16 cellular contexts compared by ENCODE assay signal in genomic region chr22:45905326-45905923, GRCh38.
DNase-seq lines count a peak whose midpoint lies in the region.
"Had no signal": no experiment of that assay in that cellular context is flagged by ENCODE, and none has a peak within 500 bp of the region (broad histone marks: within the 10 kb centered on the region; RNA-seq: fewer than 3 reads in every experiment).

No MANE protein-coding gene starts in this region.

- H3K9me3 ChIP-seq in GM23248 (ENCODE audit: low read depth): no peaks in the 10 kb centered on the region
- no peaks in the 10 kb centered on the region for H3K9me3 ChIP-seq in ectodermal cell (ENCODE audit: control insufficient read depth, low read length)
- H3K9me3 ChIP-seq in neuronal stem cell (replicated peaks in 1 of 2; ENCODE audit: control insufficient read depth in 2 of 2, insufficient read depth in 1 of 2, low read depth in 1 of 2, low read length in 2 of 2): no peaks in the 10 kb centered on the region
- H3K9me3 ChIP-seq: BE2C had no signal

- H3K4me3 ChIP-seq in GM23248: peak overlapping the region; percentile 47; the same call in 1 of the 2 replicates
- no peak overlapping the region for H3K4me3 ChIP-seq in ectodermal cell (ENCODE audit: insufficient read depth, low read depth, low read length)
- H3K4me3 ChIP-seq in neuronal stem cell (ENCODE audit: low read length in 2 of 2): no peak overlapping the region

- peak overlapping the region; percentile 51 for H3K4me2 ChIP-seq in GM23248 (ENCODE audit: unreplicated experiment)
- no peak overlapping the region for H3K4me2 ChIP-seq in neuronal stem cell (ENCODE audit: insufficient read depth, low read length, poor library complexity, severe bottlenecking)

- in situ Hi-C loops in GM23248 (cut with MboI) (no loop called here), KBM-7 (cut with MboI; ENCODE audit: low pct_unique_long_range_greater_than_20kb, low sequenced_read_pairs) (no loop called here)

- WGBS in GM23248 (ENCODE audit: low coverage in 1 of 2, low lambda C conversion rate in 2 of 2, missing lambda C conversion rate in 2 of 2), 2 experiments: 76 to 81% methylated on average over 26 to 27 of the region's 27 CpGs
- 51 to 61% methylated on average over 27 of the region's 27 CpGs for WGBS in ectodermal cell, 2 experiments
- WGBS in neuronal stem cell (ENCODE audit: extremely low coverage in 2 of 2, insufficient read length in 2 of 2, insufficient replicate concordance in 1 of 2), 2 donors: no CpG with 5 or more reads among the region's 27 CpGs

- no peak for DNase-seq in GM23248
- peak; percentile 2 for DNase-seq in NCI-H146 treated with DMSO at 0.1 percent for 48 hours (lab: John Stamatoyannopoulos, UW; ENCODE audit: unreplicated experiment)
- peak; percentile 92 for DNase-seq in neuronal stem cell (ENCODE audit: low spot score)
- DNase-seq in cortex of kidney (lab: John Stamatoyannopoulos, UW): no peak
- no peak for DNase-seq in DMS 273 (lab: John Stamatoyannopoulos, UW; ENCODE audit: unreplicated experiment)
- DNase-seq in nucleus accumbens (lab: John Stamatoyannopoulos, UW): no peak
- no peak for DNase-seq in KBM-7
- DNase-seq: BE2C; CD8-positive, alpha-beta T cell; DMS 273 treated with DMSO at 0.1 percent for 48 hours; NCI-H1092 treated with DMSO at 0.1 percent for 48 hours; NCI-H1930; NCI-H2171; NK-92 treated with Interleukin-12 subunit alpha and Interleukin-12 subunit beta, amount 100 ng/mL, for 24 hours; OCI-M1 had no signal

- no peaks in the 10 kb centered on the region for H3K9me2 ChIP-seq in GM23248 (ENCODE audit: insufficient read depth)

- no peaks in the 10 kb centered on the region for H4K20me1 ChIP-seq in GM23248 (ENCODE audit: insufficient read depth)

- peak overlapping the region; percentile 89 for H3K14ac ChIP-seq in neuronal stem cell (ENCODE audit: low read length)

- H4K91ac ChIP-seq in neuronal stem cell (ENCODE audit: low read depth, low read length, poor library complexity): no peak overlapping the region

- H3K36me3 ChIP-seq in GM23248 (ENCODE audit: low read depth) (no peaks in the 10 kb centered on the region), ectodermal cell (ENCODE audit: control insufficient read depth, insufficient read depth, low read length) (no peaks in the 10 kb centered on the region), neuronal stem cell (replicated peaks in 1 of 2; ENCODE audit: control insufficient read depth in 2 of 2, insufficient read depth in 2 of 2, low read length in 2 of 2) (no peaks in the 10 kb centered on the region)
- H3K36me3 ChIP-seq: BE2C had no signal

- H3K27me3 ChIP-seq in GM23248 (replicated peaks; ENCODE audit: insufficient read depth) (no peaks in the 10 kb centered on the region), ectodermal cell (ENCODE audit: control insufficient read depth, insufficient read depth, low read length, poor library complexity, severe bottlenecking) (no peaks in the 10 kb centered on the region), neuronal stem cell (ENCODE audit: control insufficient read depth in 3 of 3, insufficient read depth in 3 of 3, low read depth in 1 of 3, low read length in 3 of 3) (peaks cover 0 to 46% (median 0%) of the 10 kb centered on the region in 3 experiments)
- H3K27me3 ChIP-seq: BE2C had no signal

- H2BK5ac ChIP-seq in neuronal stem cell (ENCODE audit: low read length): peak overlapping the region; percentile 100

- H2BK120ac ChIP-seq in neuronal stem cell (ENCODE audit: low read depth, low read length): peak overlapping the region; percentile 65

- H3K4me1 ChIP-seq in GM23248 (ENCODE audit: insufficient read depth): no peaks in the 10 kb centered on the region
- H3K4me1 ChIP-seq in ectodermal cell (ENCODE audit: control insufficient read depth, insufficient read depth, low read length): peaks cover 36% of the 10 kb centered on the region
- peaks cover 24 to 47% of the 10 kb centered on the region in 2 donors for H3K4me1 ChIP-seq in neuronal stem cell (ENCODE audit: control insufficient read depth in 2 of 2, insufficient read depth in 1 of 2, low read depth in 1 of 2, low read length in 2 of 2)
- H3K4me1 ChIP-seq: BE2C had no signal

- H2BK15ac ChIP-seq in neuronal stem cell (ENCODE audit: low read length): peak overlapping the region; percentile 96

- peak overlapping the region; percentile 96 for H3K18ac ChIP-seq in neuronal stem cell (ENCODE audit: low read length)

- H2AFZ ChIP-seq in GM23248 (peak overlapping the region; percentile 30; the same call in 1 of the 2 replicates), neuronal stem cell (ENCODE audit: low read length) (peak overlapping the region; percentile 75)

- H3K4ac ChIP-seq in neuronal stem cell (ENCODE audit: low read length): no peak overlapping the region

- no peaks in the 10 kb centered on the region for H3K79me2 ChIP-seq in GM23248 (ENCODE audit: insufficient read depth)

- peak overlapping the region; percentile 96 for H2AK5ac ChIP-seq in neuronal stem cell (ENCODE audit: low read depth, low read length)

- H3F3A ChIP-seq in GM23248 (ENCODE audit: insufficient read depth): no peaks in the 10 kb centered on the region

- peak overlapping the region; percentile 93 for H2BK12ac ChIP-seq in neuronal stem cell (ENCODE audit: low read length)

- H3K9ac ChIP-seq in GM23248 (peak overlapping the region; percentile 38; the same call in 1 of the 2 replicates), neuronal stem cell (ENCODE audit: low read depth, low read length, poor library complexity) (no peak overlapping the region)

- no peak overlapping the region for H3K27ac ChIP-seq in GM23248
- H3K27ac ChIP-seq in ectodermal cell (ENCODE audit: insufficient read depth, low read depth, low read length, poor library complexity, severe bottlenecking): peak overlapping the region; percentile 85
- H3K27ac ChIP-seq in neuronal stem cell (replicated peaks; ENCODE audit: low read length): peak overlapping the region; percentile 81

- no peak overlapping the region for H3K23ac ChIP-seq in neuronal stem cell (ENCODE audit: low read depth, low read length, poor library complexity)

- H4K8ac ChIP-seq in neuronal stem cell (ENCODE audit: low read depth, low read length): peak overlapping the region; percentile 29

- no peaks in the 10 kb centered on the region for H3K79me1 ChIP-seq in neuronal stem cell (ENCODE audit: low read depth, low read length)

Comparison
In these comparisons a context has a peak if more than half of its experiments do, and no peak if none do; other contexts are left out.
1. DNase-seq: peak in NCI-H146 treated with DMSO at 0.1 percent for 48 hours (single experiment) and neuronal stem cell (single experiment); none in GM23248 (single experiment), cortex of kidney (single experiment), DMS 273 (single experiment), nucleus accumbens (0 of 56) and KBM-7 (single experiment).